In the genomic region with DNA sequence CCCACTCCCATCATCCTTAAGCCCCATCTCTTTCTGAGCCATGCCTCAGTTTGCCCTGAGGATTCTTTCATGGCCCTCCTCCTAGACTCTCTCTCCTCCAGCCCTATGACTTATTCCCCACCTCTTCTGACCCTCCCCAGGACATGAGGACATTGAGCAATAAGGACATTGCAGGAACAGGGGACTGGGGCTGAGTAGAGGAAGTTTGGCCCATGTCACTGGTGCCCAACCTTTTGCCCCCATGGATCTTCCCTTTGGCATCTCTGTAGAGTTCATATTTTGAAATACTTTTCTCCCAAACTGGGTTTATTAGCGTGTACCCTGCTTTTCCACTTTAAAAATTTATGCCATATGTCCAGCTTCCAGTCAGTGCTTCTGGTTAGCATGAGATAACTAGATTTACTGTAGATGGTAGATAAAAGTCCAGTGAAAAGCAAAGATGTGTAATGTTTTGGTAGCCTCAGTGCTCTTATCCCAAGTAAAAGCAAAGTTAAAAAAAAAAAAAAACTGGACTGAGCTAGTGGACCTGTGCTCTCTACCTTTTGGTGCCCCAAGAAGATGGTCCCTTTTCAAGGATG, we compare ENCODE assay signal across 1 cellular context.
TF ChIP-seq lines count a peak whose summit lies in the region.

No MANE protein-coding gene starts in this region.

TF ChIP-seq in IMR-90, 13 proteins besides CTCF, POLR2A, EP300 and RAD21:
- TF ChIP-seq CEBPB (IDR thresholded peaks at IDR 0.05; ENCODE audit: low read depth, low read length): no peak
- TF ChIP-seq BHLHE40 (IDR thresholded peaks at IDR 0.05; ENCODE audit: low read depth, low read length): no peak
- TF ChIP-seq CHD1 (IDR thresholded peaks at IDR 0.05; ENCODE audit: low read depth, low read length): no peak
- TF ChIP-seq ELK1 (IDR thresholded peaks at IDR 0.05; ENCODE audit: borderline replicate concordance, low read depth, low read length): no peak
- no peak for TF ChIP-seq NFE2L2 (IDR thresholded peaks at IDR 0.05; ENCODE audit: low read depth, low read length)
- TF ChIP-seq MAFK (IDR thresholded peaks at IDR 0.05; ENCODE audit: low read depth, low read length): no peak
- no peak for TF ChIP-seq SMC3 (IDR thresholded peaks at IDR 0.05; ENCODE audit: low read depth, low read length)
- no peak for TF ChIP-seq MAZ (IDR thresholded peaks at IDR 0.05; ENCODE audit: borderline replicate concordance, low read depth, low read length)
- TF ChIP-seq MXI1 (IDR thresholded peaks at IDR 0.05; ENCODE audit: borderline replicate concordance, low read depth, low read length): no peak
- TF ChIP-seq, protein P1, sequence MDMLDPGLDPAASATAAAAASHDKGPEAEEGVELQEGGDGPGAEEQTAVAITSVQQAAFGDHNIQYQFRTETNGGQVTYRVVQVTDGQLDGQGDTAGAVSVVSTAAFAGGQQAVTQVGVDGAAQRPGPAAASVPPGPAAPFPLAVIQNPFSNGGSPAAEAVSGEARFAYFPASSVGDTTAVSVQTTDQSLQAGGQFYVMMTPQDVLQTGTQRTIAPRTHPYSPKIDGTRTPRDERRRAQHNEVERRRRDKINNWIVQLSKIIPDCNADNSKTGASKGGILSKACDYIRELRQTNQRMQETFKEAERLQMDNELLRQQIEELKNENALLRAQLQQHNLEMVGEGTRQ (IDR thresholded peaks at IDR 0.05; ENCODE audit: low read depth, low read length): no peak
- no peak for TF ChIP-seq RCOR1 (IDR thresholded peaks at IDR 0.05; ENCODE audit: insufficient replicate concordance, low read length)
- no peak for TF ChIP-seq RFX5 (IDR thresholded peaks at IDR 0.05; ENCODE audit: low read depth, low read length)
- TF ChIP-seq FOS (IDR thresholded peaks at IDR 0.05; ENCODE audit: low read depth, low read length): no peak
